ENCODE assay signal across 8 cellular contexts in the genomic region with DNA sequence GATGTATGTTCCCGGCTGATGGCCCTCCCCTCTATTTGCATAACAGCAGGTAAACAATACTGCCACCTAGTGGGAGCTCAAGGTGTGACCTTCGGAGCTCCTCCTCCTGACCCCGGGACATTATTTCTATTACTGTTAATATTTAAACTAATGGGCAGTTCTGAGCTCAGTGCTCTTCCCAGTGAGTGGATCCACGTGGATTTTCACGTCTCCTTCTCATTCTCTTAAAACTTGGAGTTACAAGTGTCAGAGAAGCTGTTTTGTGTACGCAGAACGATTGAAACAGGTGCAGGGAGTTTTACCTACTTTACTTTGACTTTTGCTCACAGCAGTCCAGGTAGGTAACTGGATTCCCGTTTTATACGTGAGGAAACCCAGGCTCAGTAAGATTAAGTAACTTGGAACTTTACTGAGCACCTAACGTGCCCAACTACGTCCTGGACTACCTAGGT.
DNase-seq lines count a peak whose midpoint lies in the region; ATAC-seq, FAIRE-seq and TF ChIP-seq lines count a peak whose summit lies in the region.

No MANE protein-coding gene starts in this region.

- no peak for TF ChIP-seq POLR2A in vagina (IDR thresholded peaks at IDR 0.05)

- no peaks in the 10 kb centered on the region for H3K27me3 ChIP-seq in CD8-positive, alpha-beta memory T cell (ENCODE audit: insufficient read depth, low read length, poor library complexity, severe bottlenecking)
- no peaks in the 10 kb centered on the region for H3K27me3 ChIP-seq in vagina

- intact Hi-C loops in vagina (cut with DNase I): loop anchor here (10.0 kb wide), 1 partner anchor 156 kb away; no protein-coding TSS in a partner anchor

- CTCF ChIA-PET in CD8-positive, alpha-beta memory T cell (lab: Charles Lee): interaction anchor here (0.7 to 3.4 kb wide), 22 partner anchors 8 to 190 kb away, joined by 3 to 62 read pairs (median 4); partner anchors contain the start of gene SRBD1

- H3K4me3 Mint-ChIP-seq in CD8-positive, alpha-beta memory T cell: peak overlapping the region in 6 of 7 donors; percentile 52 to 88 (median 64)
- peak overlapping the region in 1 of 2 donors; percentile 64 for H3K4me3 Mint-ChIP-seq in activated T-cell treated with anti-CD3 and anti-CD28 coated beads, Interleukin-2, amount 50 U/mL, for 72 hours

- no peaks in the 10 kb centered on the region for H3K36me3 ChIP-seq in CD8-positive, alpha-beta memory T cell (ENCODE audit: insufficient read depth, low read length)
- H3K36me3 ChIP-seq in vagina: no peaks in the 10 kb centered on the region

- no peaks in the 10 kb centered on the region for H3K9me3 Mint-ChIP-seq in CD8-positive, alpha-beta memory T cell
- no peaks in the 10 kb centered on the region for H3K9me3 Mint-ChIP-seq in activated T-cell treated with anti-CD3 and anti-CD28 coated beads, Interleukin-2, amount 50 U/mL, for 72 hours

- POLR2A ChIA-PET in CD8-positive, alpha-beta memory T cell (lab: Charles Lee): interaction anchor here (1.2 kb wide), 1 partner anchor 129 kb away, joined by 4 read pairs; no protein-coding TSS in a partner anchor

- H3K4me1 Mint-ChIP-seq in CD8-positive, alpha-beta memory T cell: peaks cover 6% of the 10 kb centered on the region in 3 donors
- peaks cover 6% of the 10 kb centered on the region for H3K4me1 Mint-ChIP-seq in activated T-cell treated with anti-CD3 and anti-CD28 coated beads, Interleukin-2, amount 50 U/mL, for 72 hours (ENCODE audit: low read depth)

- ATAC-seq in activated T-cell treated with anti-CD3 and anti-CD28 coated beads, Interleukin-2, amount 50 U/mL, for 72 hours (replicated peaks in 1 of 2): peak; percentile 65 to 66

- no peak overlapping the region for H3K27ac ChIP-seq in CD8-positive, alpha-beta memory T cell (ENCODE audit: low read depth, low read length)
- no peak overlapping the region for H3K27ac ChIP-seq in vagina

- H3K27ac Mint-ChIP-seq in CD8-positive, alpha-beta memory T cell: peak overlapping the region in 2 of 8 donors; percentile 60
- H3K27ac Mint-ChIP-seq in activated T-cell treated with anti-CD3 and anti-CD28 coated beads, Interleukin-2, amount 50 U/mL, for 72 hours: no peak overlapping the region

- H3K4me3 ChIP-seq in CD8-positive, alpha-beta memory T cell (ENCODE audit: low read length): no peak overlapping the region
- H3K4me3 ChIP-seq in HFF-Myc (replicated peaks; ENCODE audit: low read depth, low read length) (no peak overlapping the region), foreskin fibroblast (ENCODE audit: low read depth in 1 of 2, low read length in 2 of 2) (no peak overlapping the region), vagina (no peak overlapping the region)

- peaks cover 7% of the 10 kb centered on the region for H3K4me1 ChIP-seq in CD8-positive, alpha-beta memory T cell (ENCODE audit: insufficient read depth, low read length)
- peaks cover 18% of the 10 kb centered on the region for H3K4me1 ChIP-seq in vagina

- H3K9me3 ChIP-seq in CD8-positive, alpha-beta memory T cell (ENCODE audit: low read length): no peaks in the 10 kb centered on the region
- no peaks in the 10 kb centered on the region for H3K9me3 ChIP-seq in vagina

- no peaks in the 10 kb centered on the region for H3K36me3 Mint-ChIP-seq in CD8-positive, alpha-beta memory T cell
- H3K36me3 Mint-ChIP-seq in activated T-cell treated with anti-CD3 and anti-CD28 coated beads, Interleukin-2, amount 50 U/mL, for 72 hours (ENCODE audit: insufficient read depth in 2 of 2): no peaks in the 10 kb centered on the region

- peaks cover 0 to 2% of the 10 kb centered on the region in 2 donors for H3K27me3 Mint-ChIP-seq in CD8-positive, alpha-beta memory T cell
- no peaks in the 10 kb centered on the region for H3K27me3 Mint-ChIP-seq in activated T-cell treated with anti-CD3 and anti-CD28 coated beads, Interleukin-2, amount 50 U/mL, for 72 hours (ENCODE audit: low read depth)

- FAIRE-seq in RCC 7860 (lab: Jason Lieb, UNC): peak; percentile 60

- peak; percentile 51 to 79 (median 65) for DNase-seq in CD8-positive, alpha-beta memory T cell
- DNase-seq in HFF-Myc (ENCODE audit: extremely low read depth, low read depth) (no peak), RCC 7860 (ENCODE audit: low spot score) (peak; percentile 51), foreskin fibroblast (peak; percentile 37 to 72), pons (ENCODE audit: low spot score) (peak; percentile 70), vagina (ENCODE audit: extremely low spot score in 2 of 2) (no peak), NCI-H187 treated with DMSO at 0.1 percent for 48 hours (lab: John Stamatoyannopoulos, UW) (no peak)
- DNase-seq in activated T-cell treated with anti-CD3 and anti-CD28 coated beads, Interleukin-2, amount 50 U/mL, for 72 hours: peak; percentile 70 to 72

- TF ChIP-seq CTCF in HFF-Myc (IDR thresholded peaks at IDR 0.05; ENCODE audit: low read depth, low read length, missing control alignments) (peak; percentile 73), foreskin fibroblast (IDR thresholded peaks at IDR 0.05; ENCODE audit: low read depth, low read length) (peak; percentile 70), vagina (IDR thresholded peaks at IDR 0.05) (peak in 2 of 3 experiments; percentile 35 to 75)

Comparison
In these comparisons a context has a peak if more than half of its experiments do, and no peak if none do; other contexts are left out.
1. DNase-seq: peak in CD8-positive, alpha-beta memory T cell (5 of 5), RCC 7860 (single experiment), activated T-cell treated with anti-CD3 and anti-CD28 coated beads, Interleukin-2, amount 50 U/mL, for 72 hours (2 of 2), foreskin fibroblast (2 of 2) and pons (single experiment); none in HFF-Myc (single experiment), vagina (0 of 2) and NCI-H187 treated with DMSO at 0.1 percent for 48 hours (single experiment).
2. Peak in every context shown above with its lines, with median percentiles within 50 percentile points of each other: CTCF ChIP-seq.